Comparison of ENCODE assay signal across 14 cellular contexts in the genomic region with DNA sequence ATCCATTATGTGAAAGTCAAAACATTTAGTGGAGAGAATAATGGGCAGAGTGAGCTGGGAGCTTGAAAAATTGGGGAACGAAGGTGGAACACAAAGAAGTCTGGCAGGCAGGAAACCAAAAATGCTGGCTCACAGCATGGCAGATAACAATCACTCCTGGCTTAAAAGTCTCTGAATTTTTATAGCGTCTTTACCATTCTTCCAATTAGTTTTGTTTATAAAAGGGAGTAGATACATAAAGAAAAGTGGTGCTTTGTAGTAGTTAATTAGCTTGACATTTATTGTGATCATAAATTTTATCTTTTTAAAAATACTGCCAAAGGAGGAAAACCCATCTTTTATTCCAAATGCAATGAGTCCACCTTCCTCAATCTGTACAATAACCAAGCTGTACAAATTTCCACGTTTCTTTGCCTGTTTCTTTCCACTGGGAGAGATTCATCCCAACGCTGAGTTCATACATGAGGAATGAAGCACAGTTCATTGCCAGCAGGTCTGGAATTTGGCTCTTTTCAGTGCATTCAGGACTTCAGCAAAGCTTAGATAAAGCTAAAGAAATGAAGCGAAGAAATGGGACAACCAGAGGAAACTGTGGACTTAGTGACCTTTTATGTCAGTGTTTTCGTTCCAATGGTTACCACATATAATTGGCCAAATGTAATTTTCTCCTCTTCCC.
A peak's percentile ranks its signal among the peaks of the same experiment; 100 is the strongest.
DNase-seq lines count a peak whose midpoint lies in the region; ATAC-seq and TF ChIP-seq lines count a peak whose summit lies in the region.
"Had no signal": no experiment of that assay in that cellular context is flagged by ENCODE, and none has a peak within 500 bp of the region (broad histone marks: within the 10 kb centered on the region; RNA-seq: fewer than 3 reads in every experiment).

No MANE protein-coding gene starts in this region.

- H2BK20ac ChIP-seq in IMR-90 (ENCODE audit: low read depth, low read length), result peak overlapping the region; percentile 87

- H3K4ac ChIP-seq in IMR-90 (ENCODE audit: low read depth, low read length), result peak overlapping the region; percentile 97

- H3K23ac ChIP-seq in IMR-90 (ENCODE audit: low read depth, low read length), result peak overlapping the region; percentile 86

- H2BK15ac ChIP-seq in IMR-90 (ENCODE audit: low read depth, low read length), result peak overlapping the region; percentile 75; the same call in 2 of the 3 replicates

- TF ChIP-seq CTCF in IMR-90 (conservative IDR thresholded peaks at IDR 0.05; ENCODE audit: low read depth, low read length), result no peak
- TF ChIP-seq CTCF in chondrocyte (IDR thresholded peaks at IDR 0.05), result no peak
- TF ChIP-seq CTCF in adrenal gland (IDR thresholded peaks at IDR 0.05), result no peak

- H3K18ac ChIP-seq in IMR-90 (ENCODE audit: low read depth, low read length), result peak overlapping the region; percentile 96

- H3K4me3 ChIP-seq in ACC112 (ENCODE audit: low read depth, low read length), result no peak overlapping the region
- no peak overlapping the region for H3K4me3 ChIP-seq in IMR-90 (ENCODE audit: insufficient read depth, low read depth, low read length)
- H3K4me3 ChIP-seq in adrenal gland, result no peak overlapping the region
- H3K4me3 ChIP-seq: tibial nerve had no signal

- CTCF ChIA-PET in IMR-90 (lab: Yijun Ruan, JAX), result interaction anchor here (0.6 kb wide), 1 partner anchor 396 kb away, joined by 3 read pairs; no protein-coding TSS in a partner anchor
- CTCF ChIA-PET in activated CD4-positive, alpha-beta memory T cell treated with anti-CD3 and anti-CD28 coated beads for 36 hours (lab: Charles Lee), result no interaction called here

- peak overlapping the region; percentile 72 to 94; a peak in 3 of 4 replicates for H4K8ac ChIP-seq in IMR-90 (ENCODE audit: low read depth in 2 of 2, low read length in 2 of 2)

- peak overlapping the region; percentile 20 for H2AFZ ChIP-seq in ACC112 (ENCODE audit: low read length, unreplicated experiment)
- H2AFZ ChIP-seq in IMR-90 (replicated peaks; ENCODE audit: low read length, poor library complexity), result peak overlapping the region; percentile 37

- peak; percentile 66 for ATAC-seq in IMR-90 (ENCODE audit: low read depth)
- ATAC-seq: activated CD8-positive, alpha-beta memory T cell treated with anti-CD3 and anti-CD28 coated beads, Interleukin-2, amount 10 ng/mL, durations not matched to agents 7 days and 5 days; effector memory CD8-positive, alpha-beta T cell had no signal

- peak overlapping the region; percentile 97 for H4K91ac ChIP-seq in IMR-90 (ENCODE audit: insufficient read depth, low read depth, low read length)

- no peak overlapping the region for H3K4me3 Mint-ChIP-seq in chondrocyte (ENCODE audit: unreplicated experiment)
- no peak overlapping the region for H3K4me3 Mint-ChIP-seq in activated CD4-positive, alpha-beta memory T cell treated with anti-CD3 and anti-CD28 coated beads for 36 hours
- H3K4me3 Mint-ChIP-seq: activated CD8-positive, alpha-beta memory T cell treated with anti-CD3 and anti-CD28 coated beads, Interleukin-2, amount 10 ng/mL, durations not matched to agents 7 days and 5 days; activated naive CD8-positive, alpha-beta T cell treated with anti-CD3 and anti-CD28 coated beads, Interleukin-2, amount 10 ng/mL, durations not matched to agents 7 days and 5 days; effector memory CD8-positive, alpha-beta T cell had no signal

- H3K27me3 ChIP-seq in ACC112 (ENCODE audit: insufficient read depth, low read length), result no peaks in the 10 kb centered on the region
- H3K27me3 ChIP-seq in IMR-90 (ENCODE audit: control insufficient read depth, insufficient read depth, low read length), result no peaks in the 10 kb centered on the region
- H3K27me3 ChIP-seq in adrenal gland, result no peaks in the 10 kb centered on the region
- H3K27me3 ChIP-seq: tibial nerve had no signal

- H3K36me3 ChIP-seq in ACC112 (ENCODE audit: insufficient read depth, low read length) (no peaks in the 10 kb centered on the region), IMR-90 (ENCODE audit: control insufficient read depth, insufficient read depth, low read length) (no peaks in the 10 kb centered on the region), adrenal gland (replicated peaks in 1 of 2) (no peaks in the 10 kb centered on the region)
- H3K36me3 ChIP-seq: tibial nerve had no signal

- no peaks in the 10 kb centered on the region for H3K9me3 ChIP-seq in IMR-90 (ENCODE audit: control insufficient read depth, insufficient read depth, low read length)
- no peaks in the 10 kb centered on the region for H3K9me3 ChIP-seq in adrenal gland (replicated peaks in 1 of 3)
- H3K9me3 ChIP-seq: tibial nerve had no signal

- TF ChIP-seq POLR2A in IMR-90 (IDR thresholded peaks at IDR 0.05; ENCODE audit: low read depth, low read length) (no peak), adrenal gland (IDR thresholded peaks at IDR 0.05) (no peak)

- dilution Hi-C loops in IMR-90 (cut with HindIII; ENCODE audit: low sequenced_read_pairs, unreplicated experiment), result no loop called here

- intact Hi-C loops in IMR-90 (cut with micrococcal nuclease), result no loop called here
- intact Hi-C loops in adrenal gland (cut with DNase I), result no loop called here
- intact Hi-C loops in activated CD4-positive, alpha-beta memory T cell treated with anti-CD3 and anti-CD28 coated beads for 36 hours (cut with micrococcal nuclease), result no loop called here

- peak overlapping the region; percentile 94 for H4K5ac ChIP-seq in IMR-90 (ENCODE audit: low read depth, low read length)

- peak overlapping the region; percentile 63 for H2AK5ac ChIP-seq in IMR-90 (ENCODE audit: low read depth, low read length)

- no peaks in the 10 kb centered on the region for H4K20me1 ChIP-seq in IMR-90 (ENCODE audit: insufficient read depth, low read length)

- BruUV-seq in IMR-90 (replicated peaks; lab: Mats Ljungman, UMichigan), result no TSS peak

- H3K4me1 ChIP-seq in ACC112 (ENCODE audit: control insufficient read depth, insufficient read depth, low read length, unreplicated experiment), result peaks cover 30% of the 10 kb centered on the region
- H3K4me1 ChIP-seq in IMR-90 (ENCODE audit: control insufficient read depth, insufficient read depth, low read length), result peaks cover 12% of the 10 kb centered on the region
- no peaks in the 10 kb centered on the region for H3K4me1 ChIP-seq in adrenal gland (replicated peaks in 1 of 2)

- no peaks in the 10 kb centered on the region for H3K79me1 ChIP-seq in IMR-90 (ENCODE audit: low read depth in 1 of 2, low read length in 2 of 2)

- H2AK9ac ChIP-seq in IMR-90 (replicated peaks; ENCODE audit: low read depth, low read length, poor library complexity), result peak overlapping the region; percentile 89

- H3K27ac ChIP-seq in ACC112 (ENCODE audit: low read depth, low read length), result peak overlapping the region; percentile 72
- H3K27ac ChIP-seq in IMR-90 (ENCODE audit: insufficient read depth, low read length), result peak overlapping the region; percentile 70
- H3K27ac ChIP-seq in adrenal gland, result no peak overlapping the region

- no peaks in the 10 kb centered on the region for H3K27me3 Mint-ChIP-seq in chondrocyte (ENCODE audit: low read depth)
- H3K27me3 Mint-ChIP-seq in activated CD4-positive, alpha-beta memory T cell treated with anti-CD3 and anti-CD28 coated beads for 36 hours, result peaks cover 8% of the 10 kb centered on the region
- H3K27me3 Mint-ChIP-seq: activated naive CD8-positive, alpha-beta T cell treated with anti-CD3 and anti-CD28 coated beads, Interleukin-2, amount 10 ng/mL, durations not matched to agents 7 days and 5 days had no signal

- 20% methylated on average over 3 of the region's 6 CpGs; no CpG with 5 or more reads in 1 of the 2 experiments for WGBS in IMR-90 (ENCODE audit: extremely low coverage in 2 of 2, insufficient read length in 1 of 2), 2 experiments
- 58 to 70% (median 64%) methylated on average over 6 of the region's 6 CpGs for WGBS in adrenal gland, 4 donors

- peak overlapping the region; percentile 82 for H3K56ac ChIP-seq in IMR-90 (ENCODE audit: extremely low read depth, insufficient read depth, low read length)

- peaks cover 37% of the 10 kb centered on the region for H3K4me1 Mint-ChIP-seq in chondrocyte (ENCODE audit: low read depth)
- H3K4me1 Mint-ChIP-seq in activated CD4-positive, alpha-beta memory T cell treated with anti-CD3 and anti-CD28 coated beads for 36 hours (ENCODE audit: low read depth), result peaks cover 5% of the 10 kb centered on the region

- POLR2A ChIA-PET in IMR-90 (lab: Charles Lee; ENCODE audit: unreplicated experiment), result interaction anchor here (0.6 to 1.1 kb wide), 3 partner anchors 11 to 271 kb away, joined by 3 read pairs; no protein-coding TSS in a partner anchor
- POLR2A ChIA-PET in activated CD4-positive, alpha-beta memory T cell treated with anti-CD3 and anti-CD28 coated beads for 36 hours (lab: Charles Lee), result no interaction called here

- H3K36me3 Mint-ChIP-seq in chondrocyte (ENCODE audit: low read depth), result no peaks in the 10 kb centered on the region
- H3K36me3 Mint-ChIP-seq in activated CD4-positive, alpha-beta memory T cell treated with anti-CD3 and anti-CD28 coated beads for 36 hours, result no peaks in the 10 kb centered on the region
- H3K36me3 Mint-ChIP-seq: activated CD8-positive, alpha-beta memory T cell treated with anti-CD3 and anti-CD28 coated beads, Interleukin-2, amount 10 ng/mL, durations not matched to agents 7 days and 5 days; activated naive CD8-positive, alpha-beta T cell treated with anti-CD3 and anti-CD28 coated beads, Interleukin-2, amount 10 ng/mL, durations not matched to agents 7 days and 5 days had no signal

- H3K79me2 ChIP-seq in ACC112 (ENCODE audit: control insufficient read depth, insufficient read depth, low read length, unreplicated experiment), result no peaks in the 10 kb centered on the region

- TF ChIP-seq RAD21 in IMR-90 (IDR thresholded peaks at IDR 0.05; ENCODE audit: low read length), result no peak

- in situ Hi-C loops in IMR-90 (cut with MboI; ENCODE audit: low sequenced_read_pairs), result no loop called here

- peak overlapping the region; percentile 100 for H2BK5ac ChIP-seq in IMR-90 (ENCODE audit: low read depth, low read length, poor library complexity, severe bottlenecking)

- peak overlapping the region; percentile 42 for H3K4me2 ChIP-seq in IMR-90 (ENCODE audit: low read depth, low read length)

- no peaks in the 10 kb centered on the region for H3K9me3 Mint-ChIP-seq in chondrocyte (ENCODE audit: low read depth)
- no peaks in the 10 kb centered on the region for H3K9me3 Mint-ChIP-seq in activated CD4-positive, alpha-beta memory T cell treated with anti-CD3 and anti-CD28 coated beads for 36 hours
- H3K9me3 Mint-ChIP-seq: activated naive CD8-positive, alpha-beta T cell treated with anti-CD3 and anti-CD28 coated beads, Interleukin-2, amount 10 ng/mL, durations not matched to agents 7 days and 5 days; effector memory CD8-positive, alpha-beta T cell had no signal

- H3K9me1 ChIP-seq in IMR-90 (ENCODE audit: insufficient read depth, low read length), result peaks cover 7% of the 10 kb centered on the region; the same call in 1 of the 2 replicates

- peak overlapping the region; percentile 61 for H3K27ac Mint-ChIP-seq in chondrocyte (ENCODE audit: unreplicated experiment)
- H3K27ac Mint-ChIP-seq in activated CD4-positive, alpha-beta memory T cell treated with anti-CD3 and anti-CD28 coated beads for 36 hours, result no peak overlapping the region
- H3K27ac Mint-ChIP-seq: activated CD8-positive, alpha-beta memory T cell treated with anti-CD3 and anti-CD28 coated beads, Interleukin-2, amount 10 ng/mL, durations not matched to agents 7 days and 5 days; activated naive CD8-positive, alpha-beta T cell treated with anti-CD3 and anti-CD28 coated beads, Interleukin-2, amount 10 ng/mL, durations not matched to agents 7 days and 5 days; effector memory CD8-positive, alpha-beta T cell had no signal

- H2BK120ac ChIP-seq in IMR-90 (ENCODE audit: low read depth, low read length), result peak overlapping the region; percentile 95

- H3K14ac ChIP-seq in IMR-90 (replicated peaks; ENCODE audit: low read depth, low read length), result peak overlapping the region; percentile 85

- DNase-seq in IMR-90 (peak; percentile 85), chondrocyte (ENCODE audit: low spot score) (no peak), kidney glomerular epithelial cell (lab: John Stamatoyannopoulos, UW) (peak; percentile 36), adrenal gland (no peak), DMS114 treated with DMSO at 0.1 percent for 48 hours (lab: John Stamatoyannopoulos, UW; ENCODE audit: unreplicated experiment) (no peak), T-helper 1 cell (no peak)
- no peak for DNase-seq in activated CD4-positive, alpha-beta memory T cell treated with anti-CD3 and anti-CD28 coated beads for 36 hours
- DNase-seq: activated CD8-positive, alpha-beta memory T cell treated with anti-CD3 and anti-CD28 coated beads, Interleukin-2, amount 10 ng/mL, durations not matched to agents 7 days and 5 days; activated naive CD8-positive, alpha-beta T cell treated with anti-CD3 and anti-CD28 coated beads, Interleukin-2, amount 10 ng/mL, durations not matched to agents 7 days and 5 days; effector memory CD8-positive, alpha-beta T cell; NCI-H1930; T-helper 9 cell had no signal

- no peak overlapping the region for H3K9ac ChIP-seq in IMR-90 (ENCODE audit: low read depth, low read length)

Comparison
In these comparisons a context has a peak if more than half of its experiments do, and no peak if none do; other contexts are left out.
1. H3K27ac ChIP-seq: peak in ACC112 (single experiment) and IMR-90 (single experiment); none in adrenal gland (0 of 5).
2. DNase-seq: peak in IMR-90 (single experiment) and kidney glomerular epithelial cell (single experiment); none in chondrocyte (single experiment), adrenal gland (0 of 7), DMS114 treated with DMSO at 0.1 percent for 48 hours (single experiment), T-helper 1 cell (0 of 5) and activated CD4-positive, alpha-beta memory T cell treated with anti-CD3 and anti-CD28 coated beads for 36 hours (single experiment).